ENCODE assay signal across 12 cellular contexts in genomic region chrX:70132244-70132643, GRCh38. TPM values are rescaled to one million over a fixed set of nuclear protein-coding genes. Genes with fewer than 3 reads are reported as not detected.
A peak's percentile ranks its signal among the peaks of the same experiment; 100 is the strongest.
DNase-seq lines count a peak whose midpoint lies in the region; FAIRE-seq and TF ChIP-seq lines count a peak whose summit lies in the region.
"Had no signal": no experiment of that assay in that cellular context is flagged by ENCODE, and none has a peak within 500 bp of the region (broad histone marks: within the 10 kb centered on the region; RNA-seq: fewer than 3 reads in every experiment).

No MANE protein-coding gene starts in this region.

- no peak for DNase-seq in Caco-2
- peak; percentile 23 for DNase-seq in HTR-8/SVneo (ENCODE audit: insufficient read length, low spot score)
- no peak for DNase-seq in immature natural killer cell
- DNase-seq in activated effector memory CD4-positive, alpha-beta T cell treated with anti-CD3 and anti-CD28 coated beads, Interleukin-2, amount 50 U/mL, for 16 hours: no peak
- no peak for DNase-seq in NCI-H2107 (lab: John Stamatoyannopoulos, UW)
- no peak for DNase-seq in NCI-H1930 (lab: John Stamatoyannopoulos, UW)
- DNase-seq in GM12891 (ENCODE audit: insufficient read length, low spot score): no peak
- DNase-seq: body of pancreas, heart right ventricle, pancreas had no signal

- H3K9me3 ChIP-seq in Caco-2 (no peaks in the 10 kb centered on the region), SU-DHL-6 (ENCODE audit: insufficient read depth, low read length) (no peaks in the 10 kb centered on the region)
- H3K9me3 ChIP-seq: body of pancreas, HAP-1, heart right ventricle, pancreas had no signal

- no peaks in the 10 kb centered on the region for H3K9me3 Mint-ChIP-seq in Caco-2 (ENCODE audit: unreplicated experiment)
- no peaks in the 10 kb centered on the region for H3K9me3 Mint-ChIP-seq in immature natural killer cell

- H3K4me1 ChIP-seq in Caco-2: no peaks in the 10 kb centered on the region

- H4K20me1 ChIP-seq in SU-DHL-6 (ENCODE audit: low read depth, low read length): no peaks in the 10 kb centered on the region

- peaks cover 18% of the 10 kb centered on the region for H3K79me2 ChIP-seq in SU-DHL-6 (ENCODE audit: insufficient read depth, low read length)

- H3K4me3 Mint-ChIP-seq in Caco-2 (ENCODE audit: unreplicated experiment) (peak overlapping the region; percentile 99), immature natural killer cell (peak overlapping the region in 4 of 5 donors; percentile 33 to 43 (median 36))

- peak overlapping the region; percentile 96 for H2AFZ ChIP-seq in SU-DHL-6 (ENCODE audit: low read depth, low read length, severe bottlenecking)

- H3K27me3 ChIP-seq in Caco-2 (replicated peaks; ENCODE audit: control insufficient read depth, insufficient read depth, low read length): no peaks in the 10 kb centered on the region
- H3K27me3 ChIP-seq in SU-DHL-6 (ENCODE audit: low read length): no peaks in the 10 kb centered on the region
- H3K27me3 ChIP-seq: body of pancreas had no signal

- peak overlapping the region; percentile 81 for H3K4me2 ChIP-seq in SU-DHL-6 (ENCODE audit: low read depth, low read length, poor library complexity, severe bottlenecking)

- H3K9me2 ChIP-seq in SU-DHL-6 (replicated peaks; ENCODE audit: insufficient read depth, low read length): no peaks in the 10 kb centered on the region

- H3K36me3 ChIP-seq in Caco-2 (ENCODE audit: control insufficient read depth, insufficient read depth, low read length): no peaks in the 10 kb centered on the region
- H3K36me3 ChIP-seq in SU-DHL-6 (ENCODE audit: low read length): no peaks in the 10 kb centered on the region
- H3K36me3 ChIP-seq: pancreas had no signal

- H3K27ac ChIP-seq in SU-DHL-6 (ENCODE audit: low read depth, low read length): peak overlapping the region; percentile 91; the same call in 1 of the 2 replicates

- peaks cover 12% of the 10 kb centered on the region; the same call in 1 of the 2 replicates for H3F3A ChIP-seq in SU-DHL-6 (ENCODE audit: insufficient read depth)

- no TSS peak for BruUV-seq in Caco-2 (replicated peaks; lab: Mats Ljungman, UMichigan)

- H3K4me1 Mint-ChIP-seq in Caco-2 (ENCODE audit: low read depth, unreplicated experiment) (no peaks in the 10 kb centered on the region), immature natural killer cell (peaks cover 24 to 35% of the 10 kb centered on the region in 2 donors)

- H3K27me3 Mint-ChIP-seq in Caco-2 (ENCODE audit: insufficient read depth, unreplicated experiment): no peaks in the 10 kb centered on the region
- peaks cover 0 to 11% (median 10%) of the 10 kb centered on the region in 3 donors for H3K27me3 Mint-ChIP-seq in immature natural killer cell (ENCODE audit: low read depth in 3 of 3)

- no peak overlapping the region for H3K27ac Mint-ChIP-seq in Caco-2 (ENCODE audit: unreplicated experiment)
- peak overlapping the region in 5 of 6 donors; percentile 3 to 93 (median 46) for H3K27ac Mint-ChIP-seq in immature natural killer cell

- H3K9ac ChIP-seq in SU-DHL-6 (ENCODE audit: low read length): peak overlapping the region; percentile 79; the same call in 1 of the 2 replicates

- intact Hi-C loops in Caco-2 (cut with micrococcal nuclease; ENCODE audit: unreplicated experiment): loop anchor here (2.0 kb wide), 1 partner anchor 131 kb away; no protein-coding TSS in a partner anchor

- FAIRE-seq in HTR-8/SVneo (lab: Jason Lieb, UNC) (no peak), GM12891 (lab: Jason Lieb, UNC) (no peak)

- no peak overlapping the region for H3K4me3 ChIP-seq in Caco-2 (ENCODE audit: low read depth, low read length)
- no peak overlapping the region for H3K4me3 ChIP-seq in SU-DHL-6 (ENCODE audit: insufficient read depth, low read length, poor library complexity, severe bottlenecking)

- TF ChIP-seq CTCF in Caco-2 (IDR thresholded peaks at IDR 0.05; ENCODE audit: insufficient read depth in 1 of 2, low read depth in 1 of 2, low read length in 1 of 2, severe bottlenecking in 1 of 2, unreplicated experiment in 1 of 2) (no peak), SU-DHL-6 (IDR thresholded peaks at IDR 0.05; ENCODE audit: insufficient read depth, low read length, poor library complexity, severe bottlenecking) (no peak)

- TF ChIP-seq POLR2A in GM12891 (IDR thresholded peaks at IDR 0.05; ENCODE audit: low read depth, low read length): no peak

- CTCF ChIA-PET in Caco-2 (lab: Charles Lee): interaction anchor here (0.8 to 1.8 kb wide), 4 partner anchors 35 to 629 kb away, joined by 3 to 9 read pairs (median 4); no protein-coding TSS in a partner anchor

- H3K36me3 Mint-ChIP-seq in Caco-2 (ENCODE audit: insufficient read depth, unreplicated experiment): peaks cover 29% of the 10 kb centered on the region
- H3K36me3 Mint-ChIP-seq in immature natural killer cell: no peaks in the 10 kb centered on the region

- POLR2A ChIA-PET in Caco-2 (lab: Charles Lee): no interaction called here

TF ChIP-seq in GM12891, 5 proteins besides CTCF, POLR2A, EP300 and RAD21:
- TF ChIP-seq SPI1 (IDR thresholded peaks at IDR 0.05; ENCODE audit: low read depth, low read length) (no peak), POLR2AphosphoS5 (IDR thresholded peaks at IDR 0.05; ENCODE audit: low read depth, low read length) (no peak)
TF ChIP-seq in GM12891: peak in this region for 0.

RNA-seq across cellular contexts. Expression of gene IGBP1, which starts 1.0 kb away (rescaled TPM):
- 41.6 and 44.7 TPM in 2 replicates for total RNA-seq in Caco-2 (2022)
- polyA plus RNA-seq in immature natural killer cell: 10 to 100 TPM; 37.8 to 55.6 (median 43.9) TPM
- polyA plus RNA-seq in GM12891 (2012; ENCODE audit: low read depth, missing spikeins): 67.7 TPM

RNA-seq across cellular contexts. Expression of gene DGAT2L6, which starts 45.0 kb away (rescaled TPM):
- total RNA-seq in Caco-2 (2022): not detected in 2 replicates
- not detected for polyA plus RNA-seq in immature natural killer cell
- polyA plus RNA-seq in GM12891 (2012; ENCODE audit: low read depth, missing spikeins): not detected
- total RNA-seq: body of pancreas, heart right ventricle, pancreas had no signal
- polyA plus RNA-seq: heart right ventricle, pancreas had no signal
